2 cellular contexts compared by ENCODE assay signal in genomic region chrX:11261260-11261659, GRCh38.
TF ChIP-seq lines count a peak whose summit lies in the region.

No MANE protein-coding gene starts in this region.

TF ChIP-seq in IMR-90, 13 proteins besides CTCF, POLR2A, EP300 and RAD21:
- no peak for TF ChIP-seq ELK1 (IDR thresholded peaks at IDR 0.05; ENCODE audit: borderline replicate concordance, low read depth, low read length)
- TF ChIP-seq BHLHE40 (IDR thresholded peaks at IDR 0.05; ENCODE audit: low read depth, low read length): peak; percentile 42; the same call in 1 of the 2 replicates
- peak; percentile 50; the same call in 1 of the 2 replicates for TF ChIP-seq FOS (IDR thresholded peaks at IDR 0.05; ENCODE audit: low read depth, low read length)

TF ChIP-seq in K562, 482 proteins besides CTCF, POLR2A, EP300 and RAD21:
- TF ChIP-seq FOSL1 (tag; conservative IDR thresholded peaks at IDR 0.05) (peak; percentile 64), ZNF197 (CRISPR knock-in tag; IDR thresholded peaks at IDR 0.05; ENCODE audit: low read depth) (no peak), ATF3 (IDR thresholded peaks at IDR 0.05) (peak; percentile 24; the same call in 1 of the 2 replicates), ATF3 (CRISPR knock-in tag; conservative IDR thresholded peaks at IDR 0.05) (no peak)
